ENCODE assay signal across 23 cellular contexts in genomic region chr3:177852408-177852807, GRCh38.
"Had no signal": no experiment of that assay in that cellular context is flagged by ENCODE, and none has a peak within 500 bp of the region (broad histone marks: within the 10 kb centered on the region; RNA-seq: fewer than 3 reads in every experiment).

No MANE protein-coding gene starts in this region.

- H3K27me3 ChIP-seq: colonic mucosa, left lung, right lobe of liver, testis had no signal

- H3K4me3 ChIP-seq: colonic mucosa, left lung, right lobe of liver, testis had no signal

- FAIRE-seq: kidney had no signal

- DNase-seq: activated CD4-positive, alpha-beta T cell treated with anti-CD3 and anti-CD28 coated beads for 48 hours; activated CD4-positive, CD25-positive, alpha-beta regulatory T cell; activated CD8-positive, alpha-beta T cell treated with anti-CD3 and anti-CD28 coated beads for 36 hours; activated naive CD4-positive, alpha-beta T cell treated with Interleukin-2 at 50 U/mL for 16 hours; activated naive CD8-positive, alpha-beta T cell treated with anti-CD3 and anti-CD28 coated beads, Interleukin-2, amount 10 ng/mL, durations not matched to agents 7 days and 5 days; activated T-cell treated with anti-CD3 and anti-CD28 coated beads, Interleukin-2, amount 50 U/mL, for 24 hours; amygdala; caudate nucleus; colonic mucosa; erythroblast; foreskin melanocyte; kidney; left lung; mammary epithelial cell; naive B cell; right lobe of liver; stimulated activated CD4-positive, alpha-beta T cell treated with anti-CD3 and anti-CD28 coated beads, Interleukin-4, amount 100 ng/mL, for 4 hours; testis had no signal

- H3K36me3 Mint-ChIP-seq: activated naive CD8-positive, alpha-beta T cell treated with anti-CD3 and anti-CD28 coated beads, Interleukin-2, amount 10 ng/mL, durations not matched to agents 7 days and 5 days; naive B cell; stimulated activated memory B cell treated with anti-CD40 and anti-IgM and Interleukin-4, amounts not matched to agents 10 μg/mL and 1 μg/mL and 100 μg/mL, for 72 hours; type B pancreatic cell had no signal

- H3K27ac ChIP-seq: colonic mucosa, left lung, right lobe of liver, testis had no signal

- H3K9me3 Mint-ChIP-seq: activated naive CD8-positive, alpha-beta T cell treated with anti-CD3 and anti-CD28 coated beads, Interleukin-2, amount 10 ng/mL, durations not matched to agents 7 days and 5 days; activated T-helper 2 cell treated with anti-CD3 and anti-CD28 coated beads, Interferon-gamma antibody, Interleukin-2, Interleukin-4, amounts not matched to agents 10 μg/mL and 5 μg/mL and 100 μg/mL, durations not matched to agents 14 hours and 24 hours and 36 hours; stimulated activated memory B cell treated with anti-CD40 and anti-IgM and Interleukin-4, amounts not matched to agents 10 μg/mL and 1 μg/mL and 100 μg/mL, for 72 hours had no signal

- H3K27ac Mint-ChIP-seq: activated CD8-positive, alpha-beta T cell treated with anti-CD3 and anti-CD28 coated beads for 36 hours; activated naive CD8-positive, alpha-beta T cell treated with anti-CD3 and anti-CD28 coated beads, Interleukin-2, amount 10 ng/mL, durations not matched to agents 7 days and 5 days; activated T-cell treated with anti-CD3 and anti-CD28 coated beads, Interleukin-2, amount 50 U/mL, for 24 hours; activated T-helper 2 cell treated with anti-CD3 and anti-CD28 coated beads, Interferon-gamma antibody, Interleukin-2, Interleukin-4, amounts not matched to agents 10 μg/mL and 5 μg/mL and 100 μg/mL, durations not matched to agents 14 hours and 24 hours and 36 hours; brain; naive B cell; stimulated activated memory B cell treated with anti-CD40 and anti-IgM and Interleukin-4, amounts not matched to agents 10 μg/mL and 1 μg/mL and 100 μg/mL, for 72 hours; type B pancreatic cell had no signal

- H3K27me3 Mint-ChIP-seq: activated CD8-positive, alpha-beta T cell treated with anti-CD3 and anti-CD28 coated beads for 36 hours; activated naive CD8-positive, alpha-beta T cell treated with anti-CD3 and anti-CD28 coated beads, Interleukin-2, amount 10 ng/mL, durations not matched to agents 7 days and 5 days; activated T-cell treated with anti-CD3 and anti-CD28 coated beads, Interleukin-2, amount 50 U/mL, for 24 hours; naive B cell; type B pancreatic cell had no signal

- ATAC-seq: activated CD8-positive, alpha-beta T cell treated with anti-CD3 and anti-CD28 coated beads for 36 hours; left lung; stimulated activated memory B cell treated with anti-CD40 and anti-IgM and Interleukin-4, amounts not matched to agents 10 μg/mL and 1 μg/mL and 100 μg/mL, for 72 hours had no signal

- H3K9me3 ChIP-seq: colonic mucosa, left lung, right lobe of liver, testis had no signal

- H3K4me1 ChIP-seq: left lung, right lobe of liver, testis had no signal

- H3K4me1 Mint-ChIP-seq: activated naive CD8-positive, alpha-beta T cell treated with anti-CD3 and anti-CD28 coated beads, Interleukin-2, amount 10 ng/mL, durations not matched to agents 7 days and 5 days; naive B cell; stimulated activated memory B cell treated with anti-CD40 and anti-IgM and Interleukin-4, amounts not matched to agents 10 μg/mL and 1 μg/mL and 100 μg/mL, for 72 hours had no signal

- H3K36me3 ChIP-seq: colonic mucosa, left lung, right lobe of liver had no signal

- H3K4me3 Mint-ChIP-seq: activated CD8-positive, alpha-beta T cell treated with anti-CD3 and anti-CD28 coated beads for 36 hours; activated naive CD8-positive, alpha-beta T cell treated with anti-CD3 and anti-CD28 coated beads, Interleukin-2, amount 10 ng/mL, durations not matched to agents 7 days and 5 days; activated T-cell treated with anti-CD3 and anti-CD28 coated beads, Interleukin-2, amount 50 U/mL, for 24 hours; brain; naive B cell; neural crest cell; stimulated activated memory B cell treated with anti-CD40 and anti-IgM and Interleukin-4, amounts not matched to agents 10 μg/mL and 1 μg/mL and 100 μg/mL, for 72 hours; type B pancreatic cell had no signal
